Comparison of ENCODE assay signal across 8 cellular contexts in the genomic region with DNA sequence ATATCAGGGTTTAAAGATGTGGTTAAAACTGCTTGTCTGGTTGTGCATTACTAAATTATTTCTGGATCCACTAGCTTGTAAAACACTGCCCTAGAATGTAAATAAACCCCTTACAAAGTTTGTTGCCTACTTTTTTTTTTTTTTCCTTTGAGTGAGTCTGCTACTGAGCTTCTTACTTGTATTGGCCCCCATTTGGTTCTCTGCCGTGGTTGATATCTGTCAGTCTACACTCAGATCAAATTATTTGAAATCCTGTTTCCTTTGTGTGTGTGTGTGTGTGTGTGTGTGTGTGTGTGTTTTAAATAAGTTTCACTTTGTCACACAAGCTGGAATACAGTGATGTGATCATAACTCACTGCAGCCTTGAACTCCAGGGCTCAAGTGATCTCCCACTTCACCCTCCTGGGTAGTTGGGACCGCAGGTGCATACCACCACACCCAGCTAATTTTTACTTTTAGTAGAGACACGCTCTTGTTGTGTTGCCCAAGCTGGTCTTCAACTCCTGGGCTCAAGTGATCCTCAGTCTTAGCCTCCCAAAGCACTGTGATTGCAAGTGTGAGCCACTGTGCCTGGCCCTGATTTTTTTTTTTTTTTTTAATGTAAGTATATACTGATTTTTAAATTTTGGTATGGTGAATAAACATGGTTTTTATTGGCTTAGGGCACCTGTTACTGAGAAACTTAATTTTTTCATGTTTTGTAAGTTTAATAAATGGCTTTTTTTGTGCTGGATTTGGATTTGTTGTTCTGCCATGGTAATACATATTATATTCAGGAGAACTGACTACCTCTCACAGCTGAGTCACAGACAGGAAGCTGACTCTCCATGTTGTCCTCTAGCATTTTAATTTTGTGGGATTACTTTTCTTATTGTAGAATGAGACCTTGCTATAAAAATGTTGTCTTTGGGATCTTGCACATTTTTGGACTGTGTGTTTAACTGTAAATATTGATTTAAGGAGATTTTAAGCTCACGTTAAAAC. TPM values are rescaled to one million over a fixed set of nuclear protein-coding genes. Genes with fewer than 3 reads are reported as not detected.
DNase-seq lines count a peak whose midpoint lies in the region; ATAC-seq and TF ChIP-seq lines count a peak whose summit lies in the region.
"Had no signal": no experiment of that assay in that cellular context is flagged by ENCODE, and none has a peak within 500 bp of the region (broad histone marks: within the 10 kb centered on the region; RNA-seq: fewer than 3 reads in every experiment).

No MANE protein-coding gene starts in this region.

- H3K4me2 ChIP-seq in GM23248 (ENCODE audit: unreplicated experiment) = peak overlapping the region; percentile 45
- H3K4me2 ChIP-seq in skeletal muscle satellite cell (ENCODE audit: low read length) = peak overlapping the region; percentile 63

- peaks cover 84% of the 10 kb centered on the region for H3K79me2 ChIP-seq in GM23248 (ENCODE audit: insufficient read depth)

- peak; percentile 87 for DNase-seq in GM23248
- DNase-seq in fibroblast of gingiva (ENCODE audit: low read depth) = peak; percentile 30
- no peak for DNase-seq in coronary artery (ENCODE audit: low spot score)
- no peak for DNase-seq in NCI-H446 (lab: John Stamatoyannopoulos, UW)
- DNase-seq: NCI-H526 treated with DMSO at 0.1 percent for 48 hours had no signal

- no peaks in the 10 kb centered on the region for H3K36me3 ChIP-seq in GM23248 (ENCODE audit: low read depth)
- H3K36me3 ChIP-seq in skeletal muscle satellite cell (ENCODE audit: insufficient read depth, low read length) = peaks cover 6% of the 10 kb centered on the region

- H3F3A ChIP-seq in GM23248 (ENCODE audit: insufficient read depth) = peaks cover 53% of the 10 kb centered on the region

- H3K27ac ChIP-seq in GM23248 (peak overlapping the region; percentile 79), coronary artery (peak overlapping the region in 1 of 2 donors; percentile 20)

- ATAC-seq in SK-N-SH treated with all-trans-retinoic acid at 6 μM for 48 hours (peak; percentile 83), GM19351 (IDR thresholded peaks at IDR 0.05; ENCODE audit: unreplicated experiment) (no peak)

- in situ Hi-C loops in GM23248 (cut with MboI) = no loop called here

- no peaks in the 10 kb centered on the region for H3K27me3 ChIP-seq in GM23248 (replicated peaks; ENCODE audit: insufficient read depth)
- no peaks in the 10 kb centered on the region for H3K27me3 ChIP-seq in skeletal muscle satellite cell (ENCODE audit: control insufficient read depth, insufficient read depth, low read length)

- no peaks in the 10 kb centered on the region for H3K9me2 ChIP-seq in GM23248 (ENCODE audit: insufficient read depth)

- 56 to 68% methylated on average over 4 of the region's 4 CpGs for WGBS in GM23248 (ENCODE audit: low coverage in 1 of 2, low lambda C conversion rate in 2 of 2, missing lambda C conversion rate in 2 of 2), 2 experiments

- no peak overlapping the region for H2AFZ ChIP-seq in GM23248

- H3K4me1 ChIP-seq in GM23248 (ENCODE audit: insufficient read depth) (peaks cover 62% of the 10 kb centered on the region), skeletal muscle satellite cell (ENCODE audit: control insufficient read depth, insufficient read depth, low read length) (peaks cover 62% of the 10 kb centered on the region)

- H3K4me3 ChIP-seq in GM23248 = peak overlapping the region; percentile 33
- no peak overlapping the region for H3K4me3 ChIP-seq in skeletal muscle satellite cell (ENCODE audit: low read length)
- H3K4me3 ChIP-seq in coronary artery = no peak overlapping the region

- H3K9ac ChIP-seq in GM23248 (peak overlapping the region; percentile 43), skeletal muscle satellite cell (ENCODE audit: low read depth, low read length) (peak overlapping the region; percentile 58)

- H4K20me1 ChIP-seq in GM23248 (ENCODE audit: insufficient read depth) = peaks cover 17% of the 10 kb centered on the region

- no peaks in the 10 kb centered on the region for H3K9me3 ChIP-seq in GM23248 (ENCODE audit: low read depth)
- no peaks in the 10 kb centered on the region for H3K9me3 ChIP-seq in skeletal muscle satellite cell (replicated peaks; ENCODE audit: low read length)

- TF ChIP-seq CTCF in coronary artery (IDR thresholded peaks at IDR 0.05) = no peak

TF ChIP-seq in SK-N-SH treated with all-trans-retinoic acid at 6 μM for 48 hours, 23 proteins besides CTCF, POLR2A, EP300 and RAD21:
- TF ChIP-seq ESRRG (CRISPR knock-in tag; IDR thresholded peaks at IDR 0.05) = no peak
TF ChIP-seq in SK-N-SH treated with all-trans-retinoic acid at 6 μM for 48 hours: peak in this region for 0.

RNA-seq across cellular contexts. Expression of a gene that starts 48.5 kb away (rescaled TPM):
- 107 and 115 TPM in 2 replicates for total RNA-seq in GM23248 (2014; rRNA removed; shearing (Covaris generic))
- 19.9 and 20.3 TPM in 2 replicates for polyA plus RNA-seq in GM23248 (2016; fragmentation: Nextera tagmentation; extraction: Ambion mirVana)
- 195 and 229 TPM in 2 replicates for total RNA-seq in skeletal muscle satellite cell (2012; rRNA removed)

Comparison
In these comparisons a context has a peak if more than half of its experiments do, and no peak if none do; other contexts are left out.
1. DNase-seq: peak in GM23248 (single experiment) and fibroblast of gingiva (single experiment); none in coronary artery (single experiment) and NCI-H446 (0 of 2).